In the genomic region with DNA sequence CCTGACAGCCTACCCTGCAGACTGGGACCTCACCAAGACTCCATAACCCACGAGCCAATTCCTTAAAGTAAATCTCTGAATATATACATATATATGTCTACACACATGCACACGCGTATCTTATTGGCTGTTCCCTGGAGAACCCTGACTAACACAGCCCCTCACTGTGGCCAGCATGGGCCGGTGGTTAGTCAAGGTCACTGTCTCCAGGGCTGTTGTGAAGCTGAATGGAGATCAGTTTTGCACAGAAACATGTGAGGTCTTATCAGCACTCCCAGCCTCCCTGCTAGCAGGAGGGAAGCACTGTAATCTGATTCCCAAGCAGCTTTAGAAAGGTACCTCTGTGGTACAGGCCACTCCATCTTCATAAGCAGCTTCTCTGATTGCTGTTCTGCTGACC, we compare ENCODE assay signal across 1 cellular context.
A peak's percentile ranks its signal among the peaks of the same experiment; 100 is the strongest.
TF ChIP-seq lines count a peak whose summit lies in the region.

No MANE protein-coding gene starts in this region.

TF ChIP-seq in K562, 482 proteins besides CTCF, POLR2A, EP300 and RAD21 (continued from another document and continues in another):
- TF ChIP-seq MGA (IDR thresholded peaks at IDR 0.05) (peak; percentile 74), ZNF75A (CRISPR knock-in tag; IDR thresholded peaks at IDR 0.05) (no peak), MAFG (tag; conservative IDR thresholded peaks at IDR 0.05) (no peak), MYBL2 (IDR thresholded peaks at IDR 0.05; ENCODE audit: low read depth) (no peak), MYBL2 (CRISPR knock-in tag; IDR thresholded peaks at IDR 0.05; ENCODE audit: borderline replicate concordance) (no peak), SNIP1 (IDR thresholded peaks at IDR 0.05; ENCODE audit: low read depth) (no peak), ESRRA (IDR thresholded peaks at IDR 0.05; ENCODE audit: borderline replicate concordance, low read depth) (peak; percentile 96), FOXJ2 (tag; IDR thresholded peaks at IDR 0.05) (no peak), ZNF699 (CRISPR knock-in tag; IDR thresholded peaks at IDR 0.05; ENCODE audit: insufficient replicate concordance) (no peak), SPI1 (IDR thresholded peaks at IDR 0.05; ENCODE audit: borderline replicate concordance, low read depth, low read length) (no peak), CREB3L1 (IDR thresholded peaks at IDR 0.05; ENCODE audit: borderline replicate concordance, low read depth) (0 out of 2 replicates have a peak, but pooled peaks have one; percentile 20), ELF4 (CRISPR knock-in tag; IDR thresholded peaks at IDR 0.05) (0 out of 2 replicates have a peak, but pooled peaks have one; percentile 38), ZNF395 (CRISPR knock-in tag; IDR thresholded peaks at IDR 0.05) (no peak; the same call in 1 of the 2 replicates), FIP1L1 (IDR thresholded peaks at IDR 0.05; ENCODE audit: low read depth, low read length, poor library complexity, severe bottlenecking) (no peak), NCOA2 (IDR thresholded peaks at IDR 0.05; ENCODE audit: partially characterized antibody in 2 of 2) (no peak), SAP30 (IDR thresholded peaks at IDR 0.05; ENCODE audit: borderline replicate concordance, insufficient read depth, low read depth, low read length, poor library complexity, severe bottlenecking) (no peak), CUX1 (CRISPR knock-in tag; IDR thresholded peaks at IDR 0.05) (no peak)
- TF ChIP-seq, protein P1, sequence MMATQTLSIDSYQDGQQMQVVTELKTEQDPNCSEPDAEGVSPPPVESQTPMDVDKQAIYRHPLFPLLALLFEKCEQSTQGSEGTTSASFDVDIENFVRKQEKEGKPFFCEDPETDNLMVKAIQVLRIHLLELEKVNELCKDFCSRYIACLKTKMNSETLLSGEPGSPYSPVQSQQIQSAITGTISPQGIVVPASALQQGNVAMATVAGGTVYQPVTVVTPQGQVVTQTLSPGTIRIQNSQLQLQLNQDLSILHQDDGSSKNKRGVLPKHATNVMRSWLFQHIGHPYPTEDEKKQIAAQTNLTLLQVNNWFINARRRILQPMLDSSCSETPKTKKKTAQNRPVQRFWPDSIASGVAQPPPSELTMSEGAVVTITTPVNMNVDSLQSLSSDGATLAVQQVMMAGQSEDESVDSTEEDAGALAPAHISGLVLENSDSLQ (IDR thresholded peaks at IDR 0.05) = 0 out of 2 replicates have a peak, but pooled peaks have one; percentile 24
